Comparison of ENCODE assay signal across 1 cellular context in the genomic region with DNA sequence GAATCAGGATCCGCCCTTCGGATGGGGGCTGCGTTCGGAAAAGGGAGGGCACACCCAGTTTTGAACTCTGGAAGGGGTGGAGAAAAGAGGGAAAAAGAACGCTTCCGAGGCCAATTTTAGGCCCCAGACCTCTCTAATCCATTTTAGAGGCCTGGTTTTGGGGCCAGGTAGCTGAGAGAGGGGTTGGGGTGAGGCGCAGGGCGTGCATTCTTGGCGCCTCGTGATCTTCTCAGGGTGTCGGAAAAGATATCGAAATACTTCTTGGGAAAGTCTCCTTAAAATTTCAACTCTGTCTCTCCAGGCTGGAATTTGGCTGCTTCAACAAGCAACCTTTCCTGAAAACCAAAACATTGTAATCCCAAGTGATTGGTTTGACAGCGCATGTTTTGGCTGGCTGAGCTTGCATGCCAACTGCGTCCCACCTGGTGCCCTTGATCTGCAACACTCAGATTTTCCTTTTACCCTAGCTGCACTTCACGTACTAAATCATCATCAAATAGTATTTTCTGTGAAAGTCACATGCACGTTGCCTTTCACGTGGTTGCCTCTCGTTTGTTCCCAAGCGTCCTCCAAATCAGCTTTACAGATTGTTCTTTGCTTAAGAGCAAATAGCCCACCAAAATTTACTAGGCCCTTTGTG.
A peak's percentile ranks its signal among the peaks of the same experiment; 100 is the strongest.
TF ChIP-seq lines count a peak whose summit lies in the region.

No MANE protein-coding gene starts in this region.

TF ChIP-seq in K562, 482 proteins besides CTCF, POLR2A, EP300 and RAD21 (continued from another document and continues in another):
- TF ChIP-seq, protein P1, sequence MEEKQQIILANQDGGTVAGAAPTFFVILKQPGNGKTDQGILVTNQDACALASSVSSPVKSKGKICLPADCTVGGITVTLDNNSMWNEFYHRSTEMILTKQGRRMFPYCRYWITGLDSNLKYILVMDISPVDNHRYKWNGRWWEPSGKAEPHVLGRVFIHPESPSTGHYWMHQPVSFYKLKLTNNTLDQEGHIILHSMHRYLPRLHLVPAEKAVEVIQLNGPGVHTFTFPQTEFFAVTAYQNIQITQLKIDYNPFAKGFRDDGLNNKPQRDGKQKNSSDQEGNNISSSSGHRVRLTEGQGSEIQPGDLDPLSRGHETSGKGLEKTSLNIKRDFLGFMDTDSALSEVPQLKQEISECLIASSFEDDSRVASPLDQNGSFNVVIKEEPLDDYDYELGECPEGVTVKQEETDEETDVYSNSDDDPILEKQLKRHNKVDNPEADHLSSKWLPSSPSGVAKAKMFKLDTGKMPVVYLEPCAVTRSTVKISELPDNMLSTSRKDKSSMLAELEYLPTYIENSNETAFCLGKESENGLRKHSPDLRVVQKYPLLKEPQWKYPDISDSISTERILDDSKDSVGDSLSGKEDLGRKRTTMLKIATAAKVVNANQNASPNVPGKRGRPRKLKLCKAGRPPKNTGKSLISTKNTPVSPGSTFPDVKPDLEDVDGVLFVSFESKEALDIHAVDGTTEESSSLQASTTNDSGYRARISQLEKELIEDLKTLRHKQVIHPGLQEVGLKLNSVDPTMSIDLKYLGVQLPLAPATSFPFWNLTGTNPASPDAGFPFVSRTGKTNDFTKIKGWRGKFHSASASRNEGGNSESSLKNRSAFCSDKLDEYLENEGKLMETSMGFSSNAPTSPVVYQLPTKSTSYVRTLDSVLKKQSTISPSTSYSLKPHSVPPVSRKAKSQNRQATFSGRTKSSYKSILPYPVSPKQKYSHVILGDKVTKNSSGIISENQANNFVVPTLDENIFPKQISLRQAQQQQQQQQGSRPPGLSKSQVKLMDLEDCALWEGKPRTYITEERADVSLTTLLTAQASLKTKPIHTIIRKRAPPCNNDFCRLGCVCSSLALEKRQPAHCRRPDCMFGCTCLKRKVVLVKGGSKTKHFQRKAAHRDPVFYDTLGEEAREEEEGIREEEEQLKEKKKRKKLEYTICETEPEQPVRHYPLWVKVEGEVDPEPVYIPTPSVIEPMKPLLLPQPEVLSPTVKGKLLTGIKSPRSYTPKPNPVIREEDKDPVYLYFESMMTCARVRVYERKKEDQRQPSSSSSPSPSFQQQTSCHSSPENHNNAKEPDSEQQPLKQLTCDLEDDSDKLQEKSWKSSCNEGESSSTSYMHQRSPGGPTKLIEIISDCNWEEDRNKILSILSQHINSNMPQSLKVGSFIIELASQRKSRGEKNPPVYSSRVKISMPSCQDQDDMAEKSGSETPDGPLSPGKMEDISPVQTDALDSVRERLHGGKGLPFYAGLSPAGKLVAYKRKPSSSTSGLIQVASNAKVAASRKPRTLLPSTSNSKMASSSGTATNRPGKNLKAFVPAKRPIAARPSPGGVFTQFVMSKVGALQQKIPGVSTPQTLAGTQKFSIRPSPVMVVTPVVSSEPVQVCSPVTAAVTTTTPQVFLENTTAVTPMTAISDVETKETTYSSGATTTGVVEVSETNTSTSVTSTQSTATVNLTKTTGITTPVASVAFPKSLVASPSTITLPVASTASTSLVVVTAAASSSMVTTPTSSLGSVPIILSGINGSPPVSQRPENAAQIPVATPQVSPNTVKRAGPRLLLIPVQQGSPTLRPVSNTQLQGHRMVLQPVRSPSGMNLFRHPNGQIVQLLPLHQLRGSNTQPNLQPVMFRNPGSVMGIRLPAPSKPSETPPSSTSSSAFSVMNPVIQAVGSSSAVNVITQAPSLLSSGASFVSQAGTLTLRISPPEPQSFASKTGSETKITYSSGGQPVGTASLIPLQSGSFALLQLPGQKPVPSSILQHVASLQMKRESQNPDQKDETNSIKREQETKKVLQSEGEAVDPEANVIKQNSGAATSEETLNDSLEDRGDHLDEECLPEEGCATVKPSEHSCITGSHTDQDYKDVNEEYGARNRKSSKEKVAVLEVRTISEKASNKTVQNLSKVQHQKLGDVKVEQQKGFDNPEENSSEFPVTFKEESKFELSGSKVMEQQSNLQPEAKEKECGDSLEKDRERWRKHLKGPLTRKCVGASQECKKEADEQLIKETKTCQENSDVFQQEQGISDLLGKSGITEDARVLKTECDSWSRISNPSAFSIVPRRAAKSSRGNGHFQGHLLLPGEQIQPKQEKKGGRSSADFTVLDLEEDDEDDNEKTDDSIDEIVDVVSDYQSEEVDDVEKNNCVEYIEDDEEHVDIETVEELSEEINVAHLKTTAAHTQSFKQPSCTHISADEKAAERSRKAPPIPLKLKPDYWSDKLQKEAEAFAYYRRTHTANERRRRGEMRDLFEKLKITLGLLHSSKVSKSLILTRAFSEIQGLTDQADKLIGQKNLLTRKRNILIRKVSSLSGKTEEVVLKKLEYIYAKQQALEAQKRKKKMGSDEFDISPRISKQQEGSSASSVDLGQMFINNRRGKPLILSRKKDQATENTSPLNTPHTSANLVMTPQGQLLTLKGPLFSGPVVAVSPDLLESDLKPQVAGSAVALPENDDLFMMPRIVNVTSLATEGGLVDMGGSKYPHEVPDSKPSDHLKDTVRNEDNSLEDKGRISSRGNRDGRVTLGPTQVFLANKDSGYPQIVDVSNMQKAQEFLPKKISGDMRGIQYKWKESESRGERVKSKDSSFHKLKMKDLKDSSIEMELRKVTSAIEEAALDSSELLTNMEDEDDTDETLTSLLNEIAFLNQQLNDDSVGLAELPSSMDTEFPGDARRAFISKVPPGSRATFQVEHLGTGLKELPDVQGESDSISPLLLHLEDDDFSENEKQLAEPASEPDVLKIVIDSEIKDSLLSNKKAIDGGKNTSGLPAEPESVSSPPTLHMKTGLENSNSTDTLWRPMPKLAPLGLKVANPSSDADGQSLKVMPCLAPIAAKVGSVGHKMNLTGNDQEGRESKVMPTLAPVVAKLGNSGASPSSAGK (IDR thresholded peaks at IDR 0.05) = peak; percentile 88
- 0 out of 2 replicates have a peak, but pooled peaks have one; percentile 51 for TF ChIP-seq HDAC8 (tag; IDR thresholded peaks at IDR 0.05)
- TF ChIP-seq PHF8 (IDR thresholded peaks at IDR 0.05; ENCODE audit: borderline replicate concordance, low read length) = peak; percentile 52
- no peak for TF ChIP-seq SRF (CRISPR knock-in tag; IDR thresholded peaks at IDR 0.05)
- peak; percentile 24; the same call in 1 of the 2 replicates for TF ChIP-seq USF1 (CRISPR knock-in tag; IDR thresholded peaks at IDR 0.05)
- TF ChIP-seq, protein P2, sequence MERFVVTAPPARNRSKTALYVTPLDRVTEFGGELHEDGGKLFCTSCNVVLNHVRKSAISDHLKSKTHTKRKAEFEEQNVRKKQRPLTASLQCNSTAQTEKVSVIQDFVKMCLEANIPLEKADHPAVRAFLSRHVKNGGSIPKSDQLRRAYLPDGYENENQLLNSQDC (CRISPR knock-in tag; IDR thresholded peaks at IDR 0.05) = no peak
- 0 out of 2 replicates have a peak, but pooled peaks have one; percentile 42 for TF ChIP-seq ZBTB17 (CRISPR knock-in tag; IDR thresholded peaks at IDR 0.05)
- TF ChIP-seq, protein P3, sequence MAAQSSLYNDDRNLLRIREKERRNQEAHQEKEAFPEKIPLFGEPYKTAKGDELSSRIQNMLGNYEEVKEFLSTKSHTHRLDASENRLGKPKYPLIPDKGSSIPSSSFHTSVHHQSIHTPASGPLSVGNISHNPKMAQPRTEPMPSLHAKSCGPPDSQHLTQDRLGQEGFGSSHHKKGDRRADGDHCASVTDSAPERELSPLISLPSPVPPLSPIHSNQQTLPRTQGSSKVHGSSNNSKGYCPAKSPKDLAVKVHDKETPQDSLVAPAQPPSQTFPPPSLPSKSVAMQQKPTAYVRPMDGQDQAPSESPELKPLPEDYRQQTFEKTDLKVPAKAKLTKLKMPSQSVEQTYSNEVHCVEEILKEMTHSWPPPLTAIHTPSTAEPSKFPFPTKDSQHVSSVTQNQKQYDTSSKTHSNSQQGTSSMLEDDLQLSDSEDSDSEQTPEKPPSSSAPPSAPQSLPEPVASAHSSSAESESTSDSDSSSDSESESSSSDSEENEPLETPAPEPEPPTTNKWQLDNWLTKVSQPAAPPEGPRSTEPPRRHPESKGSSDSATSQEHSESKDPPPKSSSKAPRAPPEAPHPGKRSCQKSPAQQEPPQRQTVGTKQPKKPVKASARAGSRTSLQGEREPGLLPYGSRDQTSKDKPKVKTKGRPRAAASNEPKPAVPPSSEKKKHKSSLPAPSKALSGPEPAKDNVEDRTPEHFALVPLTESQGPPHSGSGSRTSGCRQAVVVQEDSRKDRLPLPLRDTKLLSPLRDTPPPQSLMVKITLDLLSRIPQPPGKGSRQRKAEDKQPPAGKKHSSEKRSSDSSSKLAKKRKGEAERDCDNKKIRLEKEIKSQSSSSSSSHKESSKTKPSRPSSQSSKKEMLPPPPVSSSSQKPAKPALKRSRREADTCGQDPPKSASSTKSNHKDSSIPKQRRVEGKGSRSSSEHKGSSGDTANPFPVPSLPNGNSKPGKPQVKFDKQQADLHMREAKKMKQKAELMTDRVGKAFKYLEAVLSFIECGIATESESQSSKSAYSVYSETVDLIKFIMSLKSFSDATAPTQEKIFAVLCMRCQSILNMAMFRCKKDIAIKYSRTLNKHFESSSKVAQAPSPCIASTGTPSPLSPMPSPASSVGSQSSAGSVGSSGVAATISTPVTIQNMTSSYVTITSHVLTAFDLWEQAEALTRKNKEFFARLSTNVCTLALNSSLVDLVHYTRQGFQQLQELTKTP (IDR thresholded peaks at IDR 0.05; ENCODE audit: low read depth in 1 of 2, partially characterized antibody in 2 of 2) = peak in 1 of 2 experiments; percentile 40
- TF ChIP-seq SMARCC2 (IDR thresholded peaks at IDR 0.05; ENCODE audit: low read depth) = peak; percentile 58; the same call in 1 of the 2 replicates
- TF ChIP-seq, protein P4, sequence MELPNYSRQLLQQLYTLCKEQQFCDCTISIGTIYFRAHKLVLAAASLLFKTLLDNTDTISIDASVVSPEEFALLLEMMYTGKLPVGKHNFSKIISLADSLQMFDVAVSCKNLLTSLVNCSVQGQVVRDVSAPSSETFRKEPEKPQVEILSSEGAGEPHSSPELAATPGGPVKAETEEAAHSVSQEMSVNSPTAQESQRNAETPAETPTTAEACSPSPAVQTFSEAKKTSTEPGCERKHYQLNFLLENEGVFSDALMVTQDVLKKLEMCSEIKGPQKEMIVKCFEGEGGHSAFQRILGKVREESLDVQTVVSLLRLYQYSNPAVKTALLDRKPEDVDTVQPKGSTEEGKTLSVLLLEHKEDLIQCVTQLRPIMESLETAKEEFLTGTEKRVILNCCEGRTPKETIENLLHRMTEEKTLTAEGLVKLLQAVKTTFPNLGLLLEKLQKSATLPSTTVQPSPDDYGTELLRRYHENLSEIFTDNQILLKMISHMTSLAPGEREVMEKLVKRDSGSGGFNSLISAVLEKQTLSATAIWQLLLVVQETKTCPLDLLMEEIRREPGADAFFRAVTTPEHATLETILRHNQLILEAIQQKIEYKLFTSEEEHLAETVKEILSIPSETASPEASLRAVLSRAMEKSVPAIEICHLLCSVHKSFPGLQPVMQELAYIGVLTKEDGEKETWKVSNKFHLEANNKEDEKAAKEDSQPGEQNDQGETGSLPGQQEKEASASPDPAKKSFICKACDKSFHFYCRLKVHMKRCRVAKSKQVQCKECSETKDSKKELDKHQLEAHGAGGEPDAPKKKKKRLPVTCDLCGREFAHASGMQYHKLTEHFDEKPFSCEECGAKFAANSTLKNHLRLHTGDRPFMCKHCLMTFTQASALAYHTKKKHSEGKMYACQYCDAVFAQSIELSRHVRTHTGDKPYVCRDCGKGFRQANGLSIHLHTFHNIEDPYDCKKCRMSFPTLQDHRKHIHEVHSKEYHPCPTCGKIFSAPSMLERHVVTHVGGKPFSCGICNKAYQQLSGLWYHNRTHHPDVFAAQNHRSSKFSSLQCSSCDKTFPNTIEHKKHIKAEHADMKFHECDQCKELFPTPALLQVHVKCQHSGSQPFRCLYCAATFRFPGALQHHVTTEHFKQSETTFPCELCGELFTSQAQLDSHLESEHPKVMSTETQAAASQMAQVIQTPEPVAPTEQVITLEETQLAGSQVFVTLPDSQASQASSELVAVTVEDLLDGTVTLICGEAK (IDR thresholded peaks at IDR 0.05) = 0 out of 2 replicates have a peak, but pooled peaks have one; percentile 25
- TF ChIP-seq, protein P4 (CRISPR knock-in tag; IDR thresholded peaks at IDR 0.05) = no peak
- TF ChIP-seq POLR2B (IDR thresholded peaks at IDR 0.05; ENCODE audit: low read depth, partially characterized antibody) = peak; percentile 75
- peak; percentile 52; the same call in 1 of the 2 replicates for TF ChIP-seq ZNF197 (CRISPR knock-in tag; IDR thresholded peaks at IDR 0.05; ENCODE audit: low read depth)
- TF ChIP-seq SPI1 (IDR thresholded peaks at IDR 0.05; ENCODE audit: borderline replicate concordance, low read depth, low read length) = no peak
- TF ChIP-seq, protein P5, sequence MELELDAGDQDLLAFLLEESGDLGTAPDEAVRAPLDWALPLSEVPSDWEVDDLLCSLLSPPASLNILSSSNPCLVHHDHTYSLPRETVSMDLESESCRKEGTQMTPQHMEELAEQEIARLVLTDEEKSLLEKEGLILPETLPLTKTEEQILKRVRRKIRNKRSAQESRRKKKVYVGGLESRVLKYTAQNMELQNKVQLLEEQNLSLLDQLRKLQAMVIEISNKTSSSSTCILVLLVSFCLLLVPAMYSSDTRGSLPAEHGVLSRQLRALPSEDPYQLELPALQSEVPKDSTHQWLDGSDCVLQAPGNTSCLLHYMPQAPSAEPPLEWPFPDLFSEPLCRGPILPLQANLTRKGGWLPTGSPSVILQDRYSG (tag; conservative IDR thresholded peaks at IDR 0.05; ENCODE audit: low read depth) = peak; percentile 54; the same call in 1 of the 2 replicates
- no peak for TF ChIP-seq ARID2 (IDR thresholded peaks at IDR 0.05)
- 0 out of 2 replicates have a peak, but pooled peaks have one; percentile 14 for TF ChIP-seq ZNF444 (CRISPR knock-in tag; IDR thresholded peaks at IDR 0.05)
- 0 out of 2 replicates have a peak, but pooled peaks have one; percentile 32 for TF ChIP-seq KLF13 (tag; IDR thresholded peaks at IDR 0.05; ENCODE audit: borderline replicate concordance, low read depth)
- no peak; the same call in 1 of the 2 replicates for TF ChIP-seq GATAD2A (IDR thresholded peaks at IDR 0.05)
- no peak for TF ChIP-seq HNRNPLL (IDR thresholded peaks at IDR 0.05; ENCODE audit: low read depth, low read length, poor library complexity, severe bottlenecking)
